ENCODE assay signal across 1 cellular context in the genomic region with DNA sequence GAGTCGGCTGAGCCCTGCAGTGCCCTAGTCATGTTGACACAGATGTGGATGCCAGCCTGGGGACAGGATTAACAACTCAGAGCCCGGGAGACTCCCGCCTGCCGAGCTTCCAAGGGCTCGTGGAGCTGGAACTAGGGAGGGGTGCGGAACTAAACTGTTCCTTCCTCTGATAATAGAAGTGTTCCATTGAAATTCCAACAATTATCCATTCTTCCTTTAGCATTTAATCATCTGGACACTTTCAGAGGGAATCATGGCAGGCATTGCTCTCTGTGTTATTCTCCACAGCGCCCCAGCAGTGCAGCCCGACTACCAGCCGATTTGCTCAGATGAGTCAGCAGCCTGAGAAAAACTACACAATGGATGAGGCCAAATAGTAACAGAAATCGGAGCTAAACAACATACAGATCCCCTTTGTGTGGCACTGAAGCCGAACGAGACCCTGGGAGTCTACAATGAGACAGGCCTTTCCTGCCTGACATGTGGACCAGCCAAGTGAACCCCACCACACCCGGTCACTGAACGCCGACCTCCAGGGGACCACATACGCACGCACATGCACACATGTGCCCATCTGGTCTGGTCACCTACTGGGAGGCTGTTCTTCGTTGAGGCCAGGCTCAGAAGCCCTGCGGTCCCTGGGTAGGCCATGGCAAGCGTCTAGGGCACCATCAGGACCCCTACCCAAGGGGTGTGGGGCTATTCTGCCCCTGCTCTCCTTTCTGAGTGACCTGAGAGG.
TF ChIP-seq lines count a peak whose summit lies in the region.

No MANE protein-coding gene starts in this region.

TF ChIP-seq in HepG2, 621 proteins besides CTCF, POLR2A, EP300 and RAD21 (continued from another document and continues in another):
- TF ChIP-seq, protein P1, sequence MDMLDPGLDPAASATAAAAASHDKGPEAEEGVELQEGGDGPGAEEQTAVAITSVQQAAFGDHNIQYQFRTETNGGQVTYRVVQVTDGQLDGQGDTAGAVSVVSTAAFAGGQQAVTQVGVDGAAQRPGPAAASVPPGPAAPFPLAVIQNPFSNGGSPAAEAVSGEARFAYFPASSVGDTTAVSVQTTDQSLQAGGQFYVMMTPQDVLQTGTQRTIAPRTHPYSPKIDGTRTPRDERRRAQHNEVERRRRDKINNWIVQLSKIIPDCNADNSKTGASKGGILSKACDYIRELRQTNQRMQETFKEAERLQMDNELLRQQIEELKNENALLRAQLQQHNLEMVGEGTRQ (IDR thresholded peaks at IDR 0.05; ENCODE audit: low read depth, low read length) = no peak
- TF ChIP-seq, protein P1 (CRISPR knock-in tag; IDR thresholded peaks at IDR 0.05; ENCODE audit: borderline replicate concordance) = no peak
- TF ChIP-seq TGIF2 (CRISPR knock-in tag; IDR thresholded peaks at IDR 0.05) (no peak), HOXD1 (CRISPR knock-in tag; IDR thresholded peaks at IDR 0.05) (no peak), ZSCAN21 (CRISPR knock-in tag; IDR thresholded peaks at IDR 0.05; ENCODE audit: borderline replicate concordance) (no peak), NR2F6 (IDR thresholded peaks at IDR 0.05) (no peak), NR2F6 (CRISPR knock-in tag; IDR thresholded peaks at IDR 0.05) (0 out of 2 replicates have a peak, but pooled peaks have one; percentile 9), NR2F2 (IDR thresholded peaks at IDR 0.05; ENCODE audit: borderline replicate concordance, low read depth) (no peak), SETDB1 (CRISPR knock-in tag; IDR thresholded peaks at IDR 0.05; ENCODE audit: borderline replicate concordance) (no peak), RORA (CRISPR knock-in tag; IDR thresholded peaks at IDR 0.05) (no peak), MAFF (IDR thresholded peaks at IDR 0.05; ENCODE audit: low read depth, low read length) (peak; percentile 53), TCF7L2 (IDR thresholded peaks at IDR 0.05; ENCODE audit: low read depth, low read length) (no peak), MAFG (CRISPR knock-in tag; IDR thresholded peaks at IDR 0.05) (0 out of 2 replicates have a peak, but pooled peaks have one; percentile 25), ZMYM4 (CRISPR knock-in tag; IDR thresholded peaks at IDR 0.05) (no peak), NFE2L2 (IDR thresholded peaks at IDR 0.05; ENCODE audit: low read length) (peak; percentile 63; the same call in 1 of the 2 replicates), PRPF4 (IDR thresholded peaks at IDR 0.05; ENCODE audit: low read depth, low read length, poor library complexity, severe bottlenecking) (no peak), ETV6 (CRISPR knock-in tag; conservative IDR thresholded peaks at IDR 0.05) (no peak), YEATS4 (CRISPR knock-in tag; IDR thresholded peaks at IDR 0.05; ENCODE audit: borderline replicate concordance) (no peak), KMT2A (CRISPR knock-in tag; IDR thresholded peaks at IDR 0.05) (no peak), ZNF644 (CRISPR knock-in tag; IDR thresholded peaks at IDR 0.05; ENCODE audit: low read depth) (0 out of 2 replicates have a peak, but pooled peaks have one; percentile 62), KAT7 (CRISPR knock-in tag; IDR thresholded peaks at IDR 0.05; ENCODE audit: borderline replicate concordance) (no peak), TBX3 (IDR thresholded peaks at IDR 0.05; ENCODE audit: borderline replicate concordance) (no peak), PITX1 (CRISPR knock-in tag; IDR thresholded peaks at IDR 0.05) (0 out of 2 replicates have a peak, but pooled peaks have one; percentile 9), TARDBP (CRISPR knock-in tag; IDR thresholded peaks at IDR 0.05) (no peak), AKAP8 (CRISPR knock-in tag; IDR thresholded peaks at IDR 0.05) (no peak), ELF3 (CRISPR knock-in tag; IDR thresholded peaks at IDR 0.05) (no peak), MED1 (CRISPR knock-in tag; IDR thresholded peaks at IDR 0.05) (0 out of 2 replicates have a peak, but pooled peaks have one; percentile 13)
- TF ChIP-seq, protein P2, sequence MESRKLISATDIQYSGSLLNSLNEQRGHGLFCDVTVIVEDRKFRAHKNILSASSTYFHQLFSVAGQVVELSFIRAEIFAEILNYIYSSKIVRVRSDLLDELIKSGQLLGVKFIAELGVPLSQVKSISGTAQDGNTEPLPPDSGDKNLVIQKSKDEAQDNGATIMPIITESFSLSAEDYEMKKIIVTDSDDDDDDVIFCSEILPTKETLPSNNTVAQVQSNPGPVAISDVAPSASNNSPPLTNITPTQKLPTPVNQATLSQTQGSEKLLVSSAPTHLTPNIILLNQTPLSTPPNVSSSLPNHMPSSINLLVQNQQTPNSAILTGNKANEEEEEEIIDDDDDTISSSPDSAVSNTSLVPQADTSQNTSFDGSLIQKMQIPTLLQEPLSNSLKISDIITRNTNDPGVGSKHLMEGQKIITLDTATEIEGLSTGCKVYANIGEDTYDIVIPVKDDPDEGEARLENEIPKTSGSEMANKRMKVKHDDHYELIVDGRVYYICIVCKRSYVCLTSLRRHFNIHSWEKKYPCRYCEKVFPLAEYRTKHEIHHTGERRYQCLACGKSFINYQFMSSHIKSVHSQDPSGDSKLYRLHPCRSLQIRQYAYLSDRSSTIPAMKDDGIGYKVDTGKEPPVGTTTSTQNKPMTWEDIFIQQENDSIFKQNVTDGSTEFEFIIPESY (CRISPR knock-in tag; IDR thresholded peaks at IDR 0.05) = peak; percentile 72
- TF ChIP-seq, protein P3, sequence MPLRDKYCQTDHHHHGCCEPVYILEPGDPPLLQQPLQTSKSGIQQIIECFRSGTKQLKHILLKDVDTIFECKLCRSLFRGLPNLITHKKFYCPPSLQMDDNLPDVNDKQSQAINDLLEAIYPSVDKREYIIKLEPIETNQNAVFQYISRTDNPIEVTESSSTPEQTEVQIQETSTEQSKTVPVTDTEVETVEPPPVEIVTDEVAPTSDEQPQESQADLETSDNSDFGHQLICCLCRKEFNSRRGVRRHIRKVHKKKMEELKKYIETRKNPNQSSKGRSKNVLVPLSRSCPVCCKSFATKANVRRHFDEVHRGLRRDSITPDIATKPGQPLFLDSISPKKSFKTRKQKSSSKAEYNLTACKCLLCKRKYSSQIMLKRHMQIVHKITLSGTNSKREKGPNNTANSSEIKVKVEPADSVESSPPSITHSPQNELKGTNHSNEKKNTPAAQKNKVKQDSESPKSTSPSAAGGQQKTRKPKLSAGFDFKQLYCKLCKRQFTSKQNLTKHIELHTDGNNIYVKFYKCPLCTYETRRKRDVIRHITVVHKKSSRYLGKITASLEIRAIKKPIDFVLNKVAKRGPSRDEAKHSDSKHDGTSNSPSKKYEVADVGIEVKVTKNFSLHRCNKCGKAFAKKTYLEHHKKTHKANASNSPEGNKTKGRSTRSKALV (CRISPR knock-in tag; IDR thresholded peaks at IDR 0.05) = 0 out of 2 replicates have a peak, but pooled peaks have one; percentile 49
- TF ChIP-seq, protein P4, sequence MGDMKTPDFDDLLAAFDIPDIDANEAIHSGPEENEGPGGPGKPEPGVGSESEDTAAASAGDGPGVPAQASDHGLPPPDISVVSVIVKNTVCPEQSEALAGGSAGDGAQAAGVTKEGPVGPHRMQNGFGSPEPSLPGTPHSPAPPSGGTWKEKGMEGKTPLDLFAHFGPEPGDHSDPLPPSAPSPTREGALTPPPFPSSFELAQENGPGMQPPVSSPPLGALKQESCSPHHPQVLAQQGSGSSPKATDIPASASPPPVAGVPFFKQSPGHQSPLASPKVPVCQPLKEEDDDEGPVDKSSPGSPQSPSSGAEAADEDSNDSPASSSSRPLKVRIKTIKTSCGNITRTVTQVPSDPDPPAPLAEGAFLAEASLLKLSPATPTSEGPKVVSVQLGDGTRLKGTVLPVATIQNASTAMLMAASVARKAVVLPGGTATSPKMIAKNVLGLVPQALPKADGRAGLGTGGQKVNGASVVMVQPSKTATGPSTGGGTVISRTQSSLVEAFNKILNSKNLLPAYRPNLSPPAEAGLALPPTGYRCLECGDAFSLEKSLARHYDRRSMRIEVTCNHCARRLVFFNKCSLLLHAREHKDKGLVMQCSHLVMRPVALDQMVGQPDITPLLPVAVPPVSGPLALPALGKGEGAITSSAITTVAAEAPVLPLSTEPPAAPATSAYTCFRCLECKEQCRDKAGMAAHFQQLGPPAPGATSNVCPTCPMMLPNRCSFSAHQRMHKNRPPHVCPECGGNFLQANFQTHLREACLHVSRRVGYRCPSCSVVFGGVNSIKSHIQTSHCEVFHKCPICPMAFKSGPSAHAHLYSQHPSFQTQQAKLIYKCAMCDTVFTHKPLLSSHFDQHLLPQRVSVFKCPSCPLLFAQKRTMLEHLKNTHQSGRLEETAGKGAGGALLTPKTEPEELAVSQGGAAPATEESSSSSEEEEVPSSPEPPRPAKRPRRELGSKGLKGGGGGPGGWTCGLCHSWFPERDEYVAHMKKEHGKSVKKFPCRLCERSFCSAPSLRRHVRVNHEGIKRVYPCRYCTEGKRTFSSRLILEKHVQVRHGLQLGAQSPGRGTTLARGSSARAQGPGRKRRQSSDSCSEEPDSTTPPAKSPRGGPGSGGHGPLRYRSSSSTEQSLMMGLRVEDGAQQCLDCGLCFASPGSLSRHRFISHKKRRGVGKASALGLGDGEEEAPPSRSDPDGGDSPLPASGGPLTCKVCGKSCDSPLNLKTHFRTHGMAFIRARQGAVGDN (CRISPR knock-in tag; IDR thresholded peaks at IDR 0.05) = peak; percentile 64
- TF ChIP-seq, protein P5, sequence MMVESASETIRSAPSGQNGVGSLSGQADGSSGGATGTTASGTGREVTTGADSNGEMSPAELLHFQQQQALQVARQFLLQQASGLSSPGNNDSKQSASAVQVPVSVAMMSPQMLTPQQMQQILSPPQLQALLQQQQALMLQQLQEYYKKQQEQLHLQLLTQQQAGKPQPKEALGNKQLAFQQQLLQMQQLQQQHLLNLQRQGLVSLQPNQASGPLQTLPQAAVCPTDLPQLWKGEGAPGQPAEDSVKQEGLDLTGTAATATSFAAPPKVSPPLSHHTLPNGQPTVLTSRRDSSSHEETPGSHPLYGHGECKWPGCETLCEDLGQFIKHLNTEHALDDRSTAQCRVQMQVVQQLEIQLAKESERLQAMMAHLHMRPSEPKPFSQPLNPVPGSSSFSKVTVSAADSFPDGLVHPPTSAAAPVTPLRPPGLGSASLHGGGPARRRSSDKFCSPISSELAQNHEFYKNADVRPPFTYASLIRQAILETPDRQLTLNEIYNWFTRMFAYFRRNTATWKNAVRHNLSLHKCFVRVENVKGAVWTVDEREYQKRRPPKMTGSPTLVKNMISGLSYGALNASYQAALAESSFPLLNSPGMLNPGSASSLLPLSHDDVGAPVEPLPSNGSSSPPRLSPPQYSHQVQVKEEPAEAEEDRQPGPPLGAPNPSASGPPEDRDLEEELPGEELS (CRISPR knock-in tag; IDR thresholded peaks at IDR 0.05) = no peak
- TF ChIP-seq, protein P6, sequence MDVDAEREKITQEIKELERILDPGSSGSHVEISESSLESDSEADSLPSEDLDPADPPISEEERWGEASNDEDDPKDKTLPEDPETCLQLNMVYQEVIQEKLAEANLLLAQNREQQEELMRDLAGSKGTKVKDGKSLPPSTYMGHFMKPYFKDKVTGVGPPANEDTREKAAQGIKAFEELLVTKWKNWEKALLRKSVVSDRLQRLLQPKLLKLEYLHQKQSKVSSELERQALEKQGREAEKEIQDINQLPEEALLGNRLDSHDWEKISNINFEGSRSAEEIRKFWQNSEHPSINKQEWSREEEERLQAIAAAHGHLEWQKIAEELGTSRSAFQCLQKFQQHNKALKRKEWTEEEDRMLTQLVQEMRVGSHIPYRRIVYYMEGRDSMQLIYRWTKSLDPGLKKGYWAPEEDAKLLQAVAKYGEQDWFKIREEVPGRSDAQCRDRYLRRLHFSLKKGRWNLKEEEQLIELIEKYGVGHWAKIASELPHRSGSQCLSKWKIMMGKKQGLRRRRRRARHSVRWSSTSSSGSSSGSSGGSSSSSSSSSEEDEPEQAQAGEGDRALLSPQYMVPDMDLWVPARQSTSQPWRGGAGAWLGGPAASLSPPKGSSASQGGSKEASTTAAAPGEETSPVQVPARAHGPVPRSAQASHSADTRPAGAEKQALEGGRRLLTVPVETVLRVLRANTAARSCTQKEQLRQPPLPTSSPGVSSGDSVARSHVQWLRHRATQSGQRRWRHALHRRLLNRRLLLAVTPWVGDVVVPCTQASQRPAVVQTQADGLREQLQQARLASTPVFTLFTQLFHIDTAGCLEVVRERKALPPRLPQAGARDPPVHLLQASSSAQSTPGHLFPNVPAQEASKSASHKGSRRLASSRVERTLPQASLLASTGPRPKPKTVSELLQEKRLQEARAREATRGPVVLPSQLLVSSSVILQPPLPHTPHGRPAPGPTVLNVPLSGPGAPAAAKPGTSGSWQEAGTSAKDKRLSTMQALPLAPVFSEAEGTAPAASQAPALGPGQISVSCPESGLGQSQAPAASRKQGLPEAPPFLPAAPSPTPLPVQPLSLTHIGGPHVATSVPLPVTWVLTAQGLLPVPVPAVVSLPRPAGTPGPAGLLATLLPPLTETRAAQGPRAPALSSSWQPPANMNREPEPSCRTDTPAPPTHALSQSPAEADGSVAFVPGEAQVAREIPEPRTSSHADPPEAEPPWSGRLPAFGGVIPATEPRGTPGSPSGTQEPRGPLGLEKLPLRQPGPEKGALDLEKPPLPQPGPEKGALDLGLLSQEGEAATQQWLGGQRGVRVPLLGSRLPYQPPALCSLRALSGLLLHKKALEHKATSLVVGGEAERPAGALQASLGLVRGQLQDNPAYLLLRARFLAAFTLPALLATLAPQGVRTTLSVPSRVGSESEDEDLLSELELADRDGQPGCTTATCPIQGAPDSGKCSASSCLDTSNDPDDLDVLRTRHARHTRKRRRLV (CRISPR knock-in tag; IDR thresholded peaks at IDR 0.05) = no peak
- TF ChIP-seq, protein P7, sequence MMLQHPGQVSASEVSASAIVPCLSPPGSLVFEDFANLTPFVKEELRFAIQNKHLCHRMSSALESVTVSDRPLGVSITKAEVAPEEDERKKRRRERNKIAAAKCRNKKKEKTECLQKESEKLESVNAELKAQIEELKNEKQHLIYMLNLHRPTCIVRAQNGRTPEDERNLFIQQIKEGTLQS (CRISPR knock-in tag; IDR thresholded peaks at IDR 0.05) = 0 out of 2 replicates have a peak, but pooled peaks have one; percentile 10
- TF ChIP-seq, protein P8, sequence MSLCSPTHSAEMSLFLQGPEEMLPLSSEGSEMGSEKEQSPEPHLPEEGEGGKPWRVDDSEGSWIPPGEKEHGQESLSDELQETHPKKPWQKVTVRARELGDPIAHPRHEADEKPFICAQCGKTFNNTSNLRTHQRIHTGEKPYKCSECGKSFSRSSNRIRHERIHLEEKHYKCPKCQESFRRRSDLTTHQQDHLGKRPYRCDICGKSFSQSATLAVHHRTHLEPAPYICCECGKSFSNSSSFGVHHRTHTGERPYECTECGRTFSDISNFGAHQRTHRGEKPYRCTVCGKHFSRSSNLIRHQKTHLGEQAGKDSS (CRISPR knock-in tag; IDR thresholded peaks at IDR 0.05; ENCODE audit: borderline replicate concordance, low read depth) = no peak
